In genomic region chr11:16536513-16536912, GRCh38 we compare ENCODE assay signal across 1 cellular context.
TF ChIP-seq lines count a peak whose summit lies in the region.

No MANE protein-coding gene starts in this region.

TF ChIP-seq in GM23338, 12 proteins besides CTCF, POLR2A, EP300 and RAD21 (continued from another document):
- TF ChIP-seq ETS1 (IDR thresholded peaks at IDR 0.05): no peak
- no peak for TF ChIP-seq ZNF462 (CRISPR knock-in tag; IDR thresholded peaks at IDR 0.05)
- TF ChIP-seq JUNB (IDR thresholded peaks at IDR 0.05; ENCODE audit: unreplicated experiment): no peak
TF ChIP-seq in GM23338: peak in this region for 0.
